Comparison of ENCODE assay signal across 8 cellular contexts in genomic region chr4:155952546-155952945, GRCh38. TPM values are rescaled to one million over a fixed set of nuclear protein-coding genes. Genes with fewer than 3 reads are reported as not detected.
DNase-seq lines count a peak whose midpoint lies in the region; ATAC-seq, FAIRE-seq and TF ChIP-seq lines count a peak whose summit lies in the region.

No MANE protein-coding gene starts in this region.

- DNase-seq in PC-9 (no peak), epithelial cell of proximal tubule (ENCODE audit: low read depth) (no peak), pancreas (no peak), GM19239 (ENCODE audit: insufficient read length, low spot score) (no peak)
- no peak for DNase-seq in activated CD8-positive, alpha-beta memory T cell treated with anti-CD3 and anti-CD28 coated beads, Interleukin-2, amount 50 U/mL, for 48 hours
- DNase-seq in activated CD4-positive, CD25-positive, alpha-beta regulatory T cell treated with anti-CD3 and anti-CD28 coated beads, Interleukin-2, amount 50 U/mL, for 72 hours: no peak

- no peaks in the 10 kb centered on the region for H3K9me2 ChIP-seq in PC-9 (ENCODE audit: insufficient read depth)

- no peaks in the 10 kb centered on the region for H3K36me3 ChIP-seq in BLaER1 treated with 17β-estradiol and CSF1 and Interleukin-3, amounts not matched to agents 10 nM and 100 nM
- H3K36me3 ChIP-seq in PC-9 (ENCODE audit: low read depth) (no peaks in the 10 kb centered on the region), pancreas (no peaks in the 10 kb centered on the region)

- WGBS in pancreas, 2 donors: 41 to 49% methylated on average over 4 of the region's 4 CpGs

- no peak for TF ChIP-seq CTCF in PC-9 (conservative IDR thresholded peaks at IDR 0.05)
- no peak for TF ChIP-seq CTCF in epithelial cell of proximal tubule (conservative IDR thresholded peaks at IDR 0.05; ENCODE audit: low read depth, low read length)
- TF ChIP-seq CTCF in pancreas (IDR thresholded peaks at IDR 0.05): no peak

- no TSS peak for BruUV-seq in PC-9 (replicated peaks; lab: Mats Ljungman, UMichigan)

- peak; percentile 20 for FAIRE-seq in pancreas (lab: Jason Lieb, UNC)
- no peak for FAIRE-seq in GM19239 (lab: Jason Lieb, UNC)

- ATAC-seq in pancreas (no peak), HG02840 (IDR thresholded peaks at IDR 0.05; ENCODE audit: low FRiP score, unreplicated experiment) (no peak)

- peak overlapping the region; percentile 68 to 79 (median 74); a peak in 17 of 20 replicates for H3K4me3 ChIP-seq in BLaER1 treated with 17β-estradiol and CSF1 and Interleukin-3, amounts not matched to agents 10 nM and 100 nM
- no peak overlapping the region for H3K4me3 ChIP-seq in PC-9
- peak overlapping the region; percentile 66 for H3K4me3 ChIP-seq in epithelial cell of proximal tubule (ENCODE audit: low read depth, low read length)
- peak overlapping the region in 2 of 4 donors; percentile 64 to 67 for H3K4me3 ChIP-seq in pancreas

- peaks cover 6 to 19% (median 11%) of the 10 kb centered on the region in 10 experiments; a peak in 16 of 20 replicates for H3K4me1 ChIP-seq in BLaER1 treated with 17β-estradiol and CSF1 and Interleukin-3, amounts not matched to agents 10 nM and 100 nM
- no peaks in the 10 kb centered on the region for H3K4me1 ChIP-seq in PC-9 (replicated peaks; ENCODE audit: insufficient read depth)
- H3K4me1 ChIP-seq in pancreas: peaks cover 0 to 4% (median 0%) of the 10 kb centered on the region in 3 donors

- H3K4me2 ChIP-seq in BLaER1 treated with 17β-estradiol and CSF1 and Interleukin-3, amounts not matched to agents 10 nM and 100 nM: peak overlapping the region; percentile 67 to 77 (median 72)
- peak overlapping the region; percentile 28; the same call in 1 of the 2 replicates for H3K4me2 ChIP-seq in PC-9

- H3K27me3 ChIP-seq in BLaER1 treated with 17β-estradiol and CSF1 and Interleukin-3, amounts not matched to agents 10 nM and 100 nM: no peaks in the 10 kb centered on the region
- H3K27me3 ChIP-seq in PC-9 (ENCODE audit: insufficient read depth, low read depth): no peaks in the 10 kb centered on the region
- no peaks in the 10 kb centered on the region for H3K27me3 ChIP-seq in pancreas

- H3K9me3 ChIP-seq in BLaER1 treated with 17β-estradiol and CSF1 and Interleukin-3, amounts not matched to agents 10 nM and 100 nM (replicated peaks in 1 of 11): 0 out of 22 replicates have a peak, but pooled peaks cover 0 to 1% (median 0%) of the 10 kb centered on the region in 11 experiments
- H3K9me3 ChIP-seq in PC-9 (ENCODE audit: insufficient read depth, low read depth): no peaks in the 10 kb centered on the region
- no peaks in the 10 kb centered on the region for H3K9me3 ChIP-seq in pancreas

- H4K20me1 ChIP-seq in BLaER1 treated with 17β-estradiol and CSF1 and Interleukin-3, amounts not matched to agents 10 nM and 100 nM: no peaks in the 10 kb centered on the region
- no peaks in the 10 kb centered on the region for H4K20me1 ChIP-seq in PC-9 (ENCODE audit: insufficient read depth)

- intact Hi-C loops in PC-9 (cut with micrococcal nuclease; ENCODE audit: unreplicated experiment) (loop anchor here (2.0 to 10.0 kb wide), 3 partner anchors 510 to 1148 kb away; partner anchors contain the start of gene PDGFC), pancreas (cut with DNase I) (loop anchor here in 1 of 3 donors (5.0 kb wide), 1 partner anchor 145 kb away; no protein-coding TSS in a partner anchor)

- CTCF ChIA-PET in PC-9 (lab: Charles Lee): interaction anchor here (1.2 kb wide), 2 partner anchors 8 to 165 kb away, joined by 3 to 5 read pairs; no protein-coding TSS in a partner anchor

- no peaks in the 10 kb centered on the region for H3K79me2 ChIP-seq in PC-9 (ENCODE audit: low read depth)

- peaks cover 4% of the 10 kb centered on the region; the same call in 1 of the 2 replicates for H3F3A ChIP-seq in PC-9 (ENCODE audit: insufficient read depth, low read depth)

- no peak overlapping the region for H2AFZ ChIP-seq in PC-9

- POLR2A ChIA-PET in PC-9 (lab: Charles Lee; ENCODE audit: unreplicated experiment): interaction anchor here (0.5 to 0.7 kb wide), 2 partner anchors 549 to 1490 kb away, joined by 3 read pairs; no protein-coding TSS in a partner anchor

- peak overlapping the region in 9 of 11 experiments; percentile 41 to 99 (median 98); a peak in 17 of 22 replicates for H3K27ac ChIP-seq in BLaER1 treated with 17β-estradiol and CSF1 and Interleukin-3, amounts not matched to agents 10 nM and 100 nM
- H3K27ac ChIP-seq in PC-9: no peak overlapping the region
- H3K27ac ChIP-seq in pancreas: peak overlapping the region in 2 of 4 donors; percentile 98 to 99

- H3K9ac ChIP-seq in BLaER1 treated with 17β-estradiol and CSF1 and Interleukin-3, amounts not matched to agents 10 nM and 100 nM: peak overlapping the region; percentile 95 to 99 (median 97); a peak in 19 of 22 replicates

RNA-seq across cellular contexts. Expression of gene CTSO, which starts 1.1 kb away (rescaled TPM):
- total RNA-seq in PC-9 (2021) (4.8 and 5.0 TPM in 2 replicates), epithelial cell of proximal tubule (4.1 and 6.5 TPM in 2 replicates), pancreas (10 to 100 TPM in 3 of 6 donors, 1 to 10 TPM in 3; 5.8 to 15.3 (median 8.5) TPM)
- 10 to 100 TPM in 1 of 2 donors, 1 to 10 TPM in 1; 3.3 to 16.1 TPM for polyA plus RNA-seq in pancreas

RNA-seq across cellular contexts. Expression of gene TDO2, which starts 49.0 kb away (rescaled TPM):
- 0.83 and 1.3 TPM in 2 replicates for total RNA-seq in PC-9 (2021)
- not detected in 2 replicates for total RNA-seq in epithelial cell of proximal tubule
- 1 to 10 TPM in 1 of 6 donors, under 1 TPM in 2, not detected in 3; 0.40 to 1.4 (median 0.57) TPM for total RNA-seq in pancreas
- under 1 TPM in 1 of 2 donors, not detected in 1; 0.35 TPM for polyA plus RNA-seq in pancreas
